ENCODE assay signal across 9 cellular contexts in the genomic region with DNA sequence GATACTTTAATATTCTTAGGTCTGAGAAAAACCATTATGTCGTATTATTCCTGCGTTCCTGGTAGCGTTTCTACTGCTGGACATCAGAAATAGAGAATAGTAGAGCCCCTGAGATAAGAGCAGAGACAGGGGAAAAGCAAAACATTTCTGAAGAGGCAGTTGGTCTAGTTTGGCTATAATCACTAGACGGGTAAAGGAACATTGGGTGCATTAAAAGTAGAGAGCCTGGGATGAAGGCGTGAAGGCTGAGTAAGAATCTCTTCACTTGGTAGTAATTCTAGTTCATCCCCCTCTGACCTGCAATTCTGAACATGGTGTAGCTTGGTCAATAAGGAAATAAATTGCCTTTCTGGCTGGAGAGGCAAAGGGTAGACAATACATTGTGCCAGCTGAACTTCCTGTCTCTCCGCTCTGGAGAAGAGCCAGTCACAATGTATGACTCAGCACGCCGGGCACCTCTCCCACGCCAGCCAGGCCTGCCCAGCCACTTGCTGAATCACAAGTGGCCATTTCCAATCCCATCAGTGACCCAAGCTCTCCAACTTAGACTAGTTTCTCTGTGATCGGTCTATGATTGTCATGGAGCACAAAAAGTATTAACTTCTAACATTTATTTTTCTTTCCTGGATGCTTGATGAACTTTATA.
A peak's percentile ranks its signal among the peaks of the same experiment; 100 is the strongest.
DNase-seq lines count a peak whose midpoint lies in the region; ATAC-seq, FAIRE-seq and TF ChIP-seq lines count a peak whose summit lies in the region.
"Had no signal": no experiment of that assay in that cellular context is flagged by ENCODE, and none has a peak within 500 bp of the region (broad histone marks: within the 10 kb centered on the region; RNA-seq: fewer than 3 reads in every experiment).

No MANE protein-coding gene starts in this region.

- intact Hi-C loops in CD4-positive, alpha-beta memory T cell (cut with micrococcal nuclease): no loop called here

- H3K4me1 ChIP-seq in CD4-positive, alpha-beta memory T cell (ENCODE audit: insufficient read depth, low read length): no peaks in the 10 kb centered on the region

- no peaks in the 10 kb centered on the region for H3K27me3 Mint-ChIP-seq in activated CD8-positive, alpha-beta T cell treated with anti-CD3 and anti-CD28 coated beads, Interleukin-2, amount 10 ng/mL, durations not matched to agents 7 days and 5 days (ENCODE audit: low read depth)
- no peaks in the 10 kb centered on the region for H3K27me3 Mint-ChIP-seq in CD4-positive, alpha-beta memory T cell
- H3K27me3 Mint-ChIP-seq: central memory CD8-positive, alpha-beta T cell had no signal

- no peaks in the 10 kb centered on the region for H3K9me3 Mint-ChIP-seq in activated CD8-positive, alpha-beta T cell treated with anti-CD3 and anti-CD28 coated beads, Interleukin-2, amount 10 ng/mL, durations not matched to agents 7 days and 5 days (ENCODE audit: insufficient read depth)
- H3K9me3 Mint-ChIP-seq in CD4-positive, alpha-beta memory T cell: no peaks in the 10 kb centered on the region
- H3K9me3 Mint-ChIP-seq: central memory CD8-positive, alpha-beta T cell had no signal

- DNase-seq in GF-D8 (lab: John Stamatoyannopoulos, UW): peak; percentile 27
- peak; percentile 65 to 86 for DNase-seq in NCI-H446 (lab: John Stamatoyannopoulos, UW)
- peak; percentile 91 for DNase-seq in bronchial epithelial cell (ENCODE audit: low read depth)
- peak; percentile 78 for DNase-seq in medulla oblongata (ENCODE audit: extremely low spot score)
- DNase-seq in activated CD8-positive, alpha-beta T cell treated with anti-CD3 and anti-CD28 coated beads, Interleukin-2, amount 10 ng/mL, durations not matched to agents 7 days and 5 days: no peak
- no peak for DNase-seq in CD4-positive, alpha-beta memory T cell

- peak; percentile 43 for FAIRE-seq in bronchial epithelial cell (lab: Jason Lieb, UNC)

- no peak overlapping the region for H3K27ac ChIP-seq in CD4-positive, alpha-beta memory T cell (ENCODE audit: low read depth, low read length)

- H3K27ac Mint-ChIP-seq in activated CD8-positive, alpha-beta T cell treated with anti-CD3 and anti-CD28 coated beads, Interleukin-2, amount 10 ng/mL, durations not matched to agents 7 days and 5 days: no peak overlapping the region
- H3K27ac Mint-ChIP-seq in CD4-positive, alpha-beta memory T cell: peak overlapping the region in 1 of 7 donors; percentile 30

- no peaks in the 10 kb centered on the region for H3K36me3 Mint-ChIP-seq in activated CD8-positive, alpha-beta T cell treated with anti-CD3 and anti-CD28 coated beads, Interleukin-2, amount 10 ng/mL, durations not matched to agents 7 days and 5 days (ENCODE audit: low read depth)
- no peaks in the 10 kb centered on the region for H3K36me3 Mint-ChIP-seq in CD4-positive, alpha-beta memory T cell

- no peaks in the 10 kb centered on the region for H3K9me3 ChIP-seq in CD4-positive, alpha-beta memory T cell (ENCODE audit: control insufficient read depth in 1 of 2, low read length in 2 of 2)

- no peaks in the 10 kb centered on the region for H3K27me3 ChIP-seq in bronchial epithelial cell (ENCODE audit: control insufficient read depth, insufficient read depth, low read length)
- H3K27me3 ChIP-seq in CD4-positive, alpha-beta memory T cell (ENCODE audit: insufficient read depth, low read length): no peaks in the 10 kb centered on the region

- CTCF ChIA-PET in activated CD8-positive, alpha-beta T cell treated with anti-CD3 and anti-CD28 coated beads, Interleukin-2, amount 10 ng/mL, durations not matched to agents 7 days and 5 days (lab: Charles Lee): no interaction called here
- CTCF ChIA-PET in CD4-positive, alpha-beta memory T cell (lab: Charles Lee; ENCODE audit: partially characterized antibody): no interaction called here

- H3K36me3 ChIP-seq in bronchial epithelial cell (ENCODE audit: control insufficient read depth, insufficient read depth, low read length): no peaks in the 10 kb centered on the region
- no peaks in the 10 kb centered on the region for H3K36me3 ChIP-seq in CD4-positive, alpha-beta memory T cell (ENCODE audit: insufficient read depth, low read length)

- no peak for ATAC-seq in activated CD8-positive, alpha-beta T cell treated with anti-CD3 and anti-CD28 coated beads, Interleukin-2, amount 10 ng/mL, durations not matched to agents 7 days and 5 days
- no peak for ATAC-seq in GM21390 (IDR thresholded peaks at IDR 0.05; ENCODE audit: unreplicated experiment)
- ATAC-seq in HG02571 (IDR thresholded peaks at IDR 0.05; ENCODE audit: unreplicated experiment): no peak

- no peak overlapping the region for H3K4me3 ChIP-seq in bronchial epithelial cell (ENCODE audit: low read depth, low read length)
- H3K4me3 ChIP-seq in CD4-positive, alpha-beta memory T cell (ENCODE audit: low read length in 2 of 2): no peak overlapping the region

- POLR2A ChIA-PET in activated CD8-positive, alpha-beta T cell treated with anti-CD3 and anti-CD28 coated beads, Interleukin-2, amount 10 ng/mL, durations not matched to agents 7 days and 5 days (lab: Charles Lee): no interaction called here
- POLR2A ChIA-PET in CD4-positive, alpha-beta memory T cell (lab: Charles Lee; ENCODE audit: partially characterized antibody): no interaction called here

- no peak for TF ChIP-seq CTCF in bronchial epithelial cell (IDR thresholded peaks at IDR 0.05; ENCODE audit: insufficient read depth, low read length, severe bottlenecking)

- H3K4me1 Mint-ChIP-seq in activated CD8-positive, alpha-beta T cell treated with anti-CD3 and anti-CD28 coated beads, Interleukin-2, amount 10 ng/mL, durations not matched to agents 7 days and 5 days (ENCODE audit: low read depth): no peaks in the 10 kb centered on the region
- H3K4me1 Mint-ChIP-seq in CD4-positive, alpha-beta memory T cell: no peaks in the 10 kb centered on the region
- H3K4me1 Mint-ChIP-seq: central memory CD8-positive, alpha-beta T cell had no signal

- H3K4me3 Mint-ChIP-seq in activated CD8-positive, alpha-beta T cell treated with anti-CD3 and anti-CD28 coated beads, Interleukin-2, amount 10 ng/mL, durations not matched to agents 7 days and 5 days: no peak overlapping the region
- no peak overlapping the region for H3K4me3 Mint-ChIP-seq in CD4-positive, alpha-beta memory T cell
- H3K4me3 Mint-ChIP-seq: central memory CD8-positive, alpha-beta T cell had no signal

Comparison
In these comparisons a context has a peak if more than half of its experiments do, and no peak if none do; other contexts are left out.
1. DNase-seq: peak in GF-D8 (single experiment), NCI-H446 (2 of 2), bronchial epithelial cell (single experiment) and medulla oblongata (single experiment); none in activated CD8-positive, alpha-beta T cell treated with anti-CD3 and anti-CD28 coated beads, Interleukin-2, amount 10 ng/mL, durations not matched to agents 7 days and 5 days (single experiment) and CD4-positive, alpha-beta memory T cell (0 of 5).